ENCODE assay signal across 1 cellular context in genomic region chr5:60730858-60731257, GRCh38. TPM values are rescaled to one million over a fixed set of nuclear protein-coding genes. Genes with fewer than 3 reads are reported as not detected.
"Had no signal": no experiment of that assay in that cellular context is flagged by ENCODE, and none has a peak within 500 bp of the region (broad histone marks: within the 10 kb centered on the region; RNA-seq: fewer than 3 reads in every experiment).

No MANE protein-coding gene starts in this region.

RNA-seq across cellular contexts. Expression of gene DEPDC1B, which starts 30.9 kb away (rescaled TPM):
- total RNA-seq: naive thymus-derived CD8-positive, alpha-beta T cell had no signal
